ENCODE assay signal across 14 cellular contexts in the genomic region with DNA sequence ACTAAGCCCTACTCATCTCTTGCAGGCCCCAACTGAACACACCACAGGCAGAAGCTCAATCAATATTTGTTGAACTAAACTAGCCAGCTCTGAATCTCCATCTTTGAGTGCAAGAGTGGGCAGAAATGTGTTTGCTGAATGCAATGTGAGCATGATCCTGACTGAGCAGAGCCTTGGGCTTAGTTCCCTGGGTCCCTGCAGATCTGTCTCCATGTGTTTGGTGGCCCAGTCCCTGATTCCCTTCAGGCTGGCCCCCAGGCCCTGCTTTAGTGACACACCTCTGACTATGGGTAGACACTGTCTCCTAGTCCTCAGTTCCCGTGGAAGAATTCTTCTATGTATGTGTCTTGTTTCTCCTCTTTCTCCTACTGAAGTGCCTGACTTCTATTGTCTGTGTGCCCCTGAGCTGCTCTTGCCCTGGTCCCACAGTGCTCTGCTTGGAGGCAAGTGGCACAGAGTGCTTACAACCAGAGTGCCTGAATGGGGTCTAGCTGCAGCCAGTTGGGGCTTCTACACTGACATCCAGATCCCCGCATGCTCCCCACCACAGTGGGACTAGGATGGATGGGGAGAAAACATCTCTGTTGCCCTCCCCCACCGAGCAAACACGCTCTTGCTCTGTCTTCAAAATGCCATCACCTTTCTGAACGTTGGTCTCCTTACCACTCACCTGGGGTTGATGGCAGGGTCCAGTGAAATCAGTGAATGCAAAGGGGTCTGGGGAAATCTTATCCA.
"Had no signal": no experiment of that assay in that cellular context is flagged by ENCODE, and none has a peak within 500 bp of the region (broad histone marks: within the 10 kb centered on the region; RNA-seq: fewer than 3 reads in every experiment).

No MANE protein-coding gene starts in this region.

- H3K27ac ChIP-seq: brain microvascular endothelial cell, dorsolateral prefrontal cortex, gastroesophageal sphincter, transverse colon had no signal

- H3K4me3 Mint-ChIP-seq: activated CD4-positive, alpha-beta memory T cell treated with anti-CD3 and anti-CD28 coated beads, Interleukin-2, amount 10 ng/mL, durations not matched to agents 7 days and 5 days; activated naive CD8-positive, alpha-beta T cell treated with anti-CD3 and anti-CD28 coated beads, Interleukin-2, amount 10 ng/mL, durations not matched to agents 7 days and 5 days; naive thymus-derived CD8-positive, alpha-beta T cell had no signal

- ATAC-seq: gastroesophageal sphincter; naive thymus-derived CD8-positive, alpha-beta T cell had no signal

- H3K27me3 ChIP-seq: brain microvascular endothelial cell, gastroesophageal sphincter, transverse colon had no signal

- H3K4me1 Mint-ChIP-seq: activated naive CD8-positive, alpha-beta T cell treated with anti-CD3 and anti-CD28 coated beads, Interleukin-2, amount 10 ng/mL, durations not matched to agents 7 days and 5 days had no signal

- H3K9me3 ChIP-seq: gastroesophageal sphincter, transverse colon had no signal

- H3K4me1 ChIP-seq: transverse colon had no signal

- H3K27ac Mint-ChIP-seq: activated CD4-positive, alpha-beta memory T cell treated with anti-CD3 and anti-CD28 coated beads, Interleukin-2, amount 10 ng/mL, durations not matched to agents 7 days and 5 days; activated naive CD8-positive, alpha-beta T cell treated with anti-CD3 and anti-CD28 coated beads, Interleukin-2, amount 10 ng/mL, durations not matched to agents 7 days and 5 days had no signal

- H3K36me3 ChIP-seq: brain microvascular endothelial cell, gastroesophageal sphincter, transverse colon had no signal

- H3K27me3 Mint-ChIP-seq: activated CD4-positive, alpha-beta memory T cell treated with anti-CD3 and anti-CD28 coated beads, Interleukin-2, amount 10 ng/mL, durations not matched to agents 7 days and 5 days; activated naive CD8-positive, alpha-beta T cell treated with anti-CD3 and anti-CD28 coated beads, Interleukin-2, amount 10 ng/mL, durations not matched to agents 7 days and 5 days had no signal

- H3K4me3 ChIP-seq: dorsolateral prefrontal cortex, gastroesophageal sphincter, transverse colon had no signal

- H3K9me3 Mint-ChIP-seq: activated CD4-positive, alpha-beta memory T cell treated with anti-CD3 and anti-CD28 coated beads, Interleukin-2, amount 10 ng/mL, durations not matched to agents 7 days and 5 days; activated naive CD8-positive, alpha-beta T cell treated with anti-CD3 and anti-CD28 coated beads, Interleukin-2, amount 10 ng/mL, durations not matched to agents 7 days and 5 days; naive thymus-derived CD8-positive, alpha-beta T cell had no signal

- DNase-seq: activated CD4-positive, alpha-beta memory T cell treated with anti-CD3 and anti-CD28 coated beads, Interleukin-2, amount 10 ng/mL, durations not matched to agents 7 days and 5 days; activated CD4-positive, alpha-beta T cell treated with anti-CD3 and anti-CD28 coated beads for 4 hours; activated effector memory CD4-positive, alpha-beta T cell treated with anti-CD3 and anti-CD28 coated beads, Interleukin-2, amount 50 U/mL, for 16 hours; activated naive CD8-positive, alpha-beta T cell treated with anti-CD3 and anti-CD28 coated beads, Interleukin-2, amount 10 ng/mL, durations not matched to agents 7 days and 5 days; brain microvascular endothelial cell; dorsolateral prefrontal cortex; erythroblast; naive thymus-derived CD8-positive, alpha-beta T cell; nucleus accumbens; stimulated activated CD4-positive, alpha-beta T cell treated with anti-CD3 and anti-CD28 coated beads, Interleukin-12 subunit alpha, Interleukin-12 subunit beta, amount 100 ng/mL, for 4 hours; stimulated activated CD4-positive, alpha-beta T cell treated with anti-CD3 and anti-CD28 coated beads, Interleukin-2, amount 100 ng/mL, for 24 hours; T-helper 2 cell; transverse colon had no signal
